In the genomic region with DNA sequence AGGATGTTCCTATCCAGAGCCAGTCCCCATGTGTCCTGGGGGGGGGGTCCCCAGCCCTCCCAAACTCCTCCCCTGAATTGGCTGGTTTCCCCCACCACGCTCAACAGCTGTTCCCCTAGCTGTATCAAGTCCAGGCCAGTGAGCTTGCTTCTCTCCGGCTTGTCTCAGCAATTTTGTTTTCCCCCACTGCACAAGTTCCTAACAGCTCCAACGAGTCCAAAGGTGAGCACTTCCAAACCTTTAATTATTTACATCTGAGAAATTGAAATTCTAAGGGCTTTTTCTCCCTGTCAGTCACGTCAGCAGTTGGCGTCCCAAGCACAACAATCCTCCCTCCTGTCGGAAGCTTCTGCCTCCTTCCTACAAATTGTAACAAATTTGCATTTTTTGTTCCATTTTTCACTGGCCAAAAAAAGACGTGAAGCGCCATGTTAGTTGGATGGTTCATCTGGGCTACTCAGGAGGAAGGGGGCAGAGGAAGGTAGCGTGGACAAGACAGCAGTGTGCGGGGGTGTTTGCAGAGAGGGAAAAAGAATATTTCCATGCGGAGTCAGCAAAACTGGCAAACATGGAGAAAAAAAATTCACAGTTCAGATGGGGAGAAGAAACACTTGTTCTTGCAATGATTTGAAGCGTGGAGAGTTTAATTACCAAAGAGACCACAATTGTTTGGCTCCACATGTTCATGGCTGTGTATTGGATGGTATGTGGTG, we compare ENCODE assay signal across 17 cellular contexts.
A peak's percentile ranks its signal among the peaks of the same experiment; 100 is the strongest.
DNase-seq lines count a peak whose midpoint lies in the region; ATAC-seq, FAIRE-seq and TF ChIP-seq lines count a peak whose summit lies in the region.
"Had no signal": no experiment of that assay in that cellular context is flagged by ENCODE, and none has a peak within 500 bp of the region (broad histone marks: within the 10 kb centered on the region; RNA-seq: fewer than 3 reads in every experiment).

No MANE protein-coding gene starts in this region.

- peaks cover 0 to 9% (median 0%) of the 10 kb centered on the region in 3 donors for H3K9me3 ChIP-seq in gastrocnemius medialis
- H3K9me3 ChIP-seq: SK-N-SH had no signal

- peak overlapping the region in 3 of 4 donors; percentile 16 to 69 (median 55) for H3K27ac ChIP-seq in gastrocnemius medialis

- H3K4me1 ChIP-seq in gastrocnemius medialis, result peaks cover 3 to 12% of the 10 kb centered on the region in 2 donors

- H3K36me3 Mint-ChIP-seq in WTC11, result peaks cover 4% of the 10 kb centered on the region; the same call in 1 of the 2 replicates
- H3K36me3 Mint-ChIP-seq: CD4-positive, CD25-positive, alpha-beta regulatory T cell had no signal

- H3K27me3 ChIP-seq in gastrocnemius medialis, result no peaks in the 10 kb centered on the region

- intact Hi-C loops in gastrocnemius medialis (cut with DNase I; ENCODE audit: low total_unique reads), result no loop called here

- peaks cover 4% of the 10 kb centered on the region for H3K27me3 Mint-ChIP-seq in WTC11 (ENCODE audit: low read depth)
- H3K27me3 Mint-ChIP-seq: CD4-positive, CD25-positive, alpha-beta regulatory T cell had no signal

- CTCF ChIA-PET in WTC11 (lab: Charles Lee), result interaction anchor here (1.0 to 2.3 kb wide), 2 partner anchors 93 to 139 kb away, joined by 5 to 7 read pairs; a partner anchor contains a TSS

- peaks cover 38% of the 10 kb centered on the region for H3K9me3 Mint-ChIP-seq in WTC11

- FAIRE-seq in RCC 7860 (lab: Jason Lieb, UNC), result no peak

- peak overlapping the region; percentile 32 for H3K4me3 Mint-ChIP-seq in WTC11
- H3K4me3 Mint-ChIP-seq: CD4-positive, CD25-positive, alpha-beta regulatory T cell; IgD-negative memory B cell had no signal

- TF ChIP-seq POLR2A in gastrocnemius medialis (IDR thresholded peaks at IDR 0.05), result no peak
- TF ChIP-seq POLR2A in erythroblast (IDR thresholded peaks at IDR 0.05; ENCODE audit: low read length), result no peak

- H3K27ac Mint-ChIP-seq in WTC11, result peak overlapping the region; percentile 71; the same call in 1 of the 2 replicates
- H3K27ac Mint-ChIP-seq: CD4-positive, CD25-positive, alpha-beta regulatory T cell; IgD-negative memory B cell had no signal

- in situ Hi-C loops in gastrocnemius medialis (cut with MboI; ENCODE audit: low sequenced_read_pairs in 4 of 4), result loop anchor here in 1 of 4 donors (25.0 kb wide), 1 partner anchor 106 kb away; no protein-coding TSS in a partner anchor

- no peaks in the 10 kb centered on the region for H3K36me3 ChIP-seq in gastrocnemius medialis

- ATAC-seq in WTC11 (no peak), left lobe of liver (peak; percentile 74), gastrocnemius medialis (no peak), GM18868 (IDR thresholded peaks at IDR 0.05; ENCODE audit: unreplicated experiment) (no peak)
- ATAC-seq: PC-3 had no signal

- H3K4me1 Mint-ChIP-seq in WTC11, result peaks cover 24% of the 10 kb centered on the region
- H3K4me1 Mint-ChIP-seq: CD4-positive, CD25-positive, alpha-beta regulatory T cell; IgD-negative memory B cell had no signal

- POLR2A ChIA-PET in WTC11 (lab: Charles Lee), result no interaction called here

- H3K4me3 ChIP-seq in gastrocnemius medialis, result no peak overlapping the region

- no peak for TF ChIP-seq CTCF in WTC11 (IDR thresholded peaks at IDR 0.05)
- no peak for TF ChIP-seq CTCF in gastrocnemius medialis (IDR thresholded peaks at IDR 0.05 in 4 of 5, conservative IDR thresholded peaks at IDR 0.05 in 1 of 5)

- DNase-seq in NCI-H2171 treated with DMSO at 0.1 percent for 48 hours (lab: John Stamatoyannopoulos, UW) (peak; percentile 16), NCI-H2171 (lab: John Stamatoyannopoulos, UW) (no peak), WTC11 (ENCODE audit: low spot score) (no peak), left lobe of liver (ENCODE audit: low spot score) (no peak), gastrocnemius medialis (no peak), erythroblast (lab: John Stamatoyannopoulos, UW) (no peak), RCC 7860 (ENCODE audit: low spot score) (no peak)
- DNase-seq: Calu3; CD4-positive, CD25-positive, alpha-beta regulatory T cell; GF-D8; NCI-H146; NCI-H2081 treated with DMSO at 0.1 percent for 48 hours; NCI-H345; PC-3; SK-N-SH had no signal

TF ChIP-seq in WTC11, 78 proteins besides CTCF, POLR2A, EP300 and RAD21:
- TF ChIP-seq, protein P1, sequence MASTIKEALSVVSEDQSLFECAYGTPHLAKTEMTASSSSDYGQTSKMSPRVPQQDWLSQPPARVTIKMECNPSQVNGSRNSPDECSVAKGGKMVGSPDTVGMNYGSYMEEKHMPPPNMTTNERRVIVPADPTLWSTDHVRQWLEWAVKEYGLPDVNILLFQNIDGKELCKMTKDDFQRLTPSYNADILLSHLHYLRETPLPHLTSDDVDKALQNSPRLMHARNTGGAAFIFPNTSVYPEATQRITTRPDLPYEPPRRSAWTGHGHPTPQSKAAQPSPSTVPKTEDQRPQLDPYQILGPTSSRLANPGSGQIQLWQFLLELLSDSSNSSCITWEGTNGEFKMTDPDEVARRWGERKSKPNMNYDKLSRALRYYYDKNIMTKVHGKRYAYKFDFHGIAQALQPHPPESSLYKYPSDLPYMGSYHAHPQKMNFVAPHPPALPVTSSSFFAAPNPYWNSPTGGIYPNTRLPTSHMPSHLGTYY (CRISPR knock-in tag; IDR thresholded peaks at IDR 0.05), result no peak
- TF ChIP-seq FOXP1 (CRISPR knock-in tag; IDR thresholded peaks at IDR 0.05; ENCODE audit: borderline replicate concordance) (no peak), TCF7 (CRISPR knock-in tag; IDR thresholded peaks at IDR 0.05; ENCODE audit: low read depth) (no peak), ZNF219 (CRISPR knock-in tag; IDR thresholded peaks at IDR 0.05; ENCODE audit: borderline replicate concordance) (no peak), GRHL2 (CRISPR knock-in tag; IDR thresholded peaks at IDR 0.05; ENCODE audit: insufficient replicate concordance, severe bottlenecking) (no peak), MXD4 (CRISPR knock-in tag; IDR thresholded peaks at IDR 0.05; ENCODE audit: borderline replicate concordance) (no peak), SP1 (CRISPR knock-in tag; conservative IDR thresholded peaks at IDR 0.05) (no peak)
- TF ChIP-seq, protein P2, sequence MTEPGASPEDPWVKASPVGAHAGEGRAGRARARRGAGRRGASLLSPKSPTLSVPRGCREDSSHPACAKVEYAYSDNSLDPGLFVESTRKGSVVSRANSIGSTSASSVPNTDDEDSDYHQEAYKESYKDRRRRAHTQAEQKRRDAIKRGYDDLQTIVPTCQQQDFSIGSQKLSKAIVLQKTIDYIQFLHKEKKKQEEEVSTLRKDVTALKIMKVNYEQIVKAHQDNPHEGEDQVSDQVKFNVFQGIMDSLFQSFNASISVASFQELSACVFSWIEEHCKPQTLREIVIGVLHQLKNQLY (CRISPR knock-in tag; IDR thresholded peaks at IDR 0.05), result no peak
- TF ChIP-seq, protein P3, sequence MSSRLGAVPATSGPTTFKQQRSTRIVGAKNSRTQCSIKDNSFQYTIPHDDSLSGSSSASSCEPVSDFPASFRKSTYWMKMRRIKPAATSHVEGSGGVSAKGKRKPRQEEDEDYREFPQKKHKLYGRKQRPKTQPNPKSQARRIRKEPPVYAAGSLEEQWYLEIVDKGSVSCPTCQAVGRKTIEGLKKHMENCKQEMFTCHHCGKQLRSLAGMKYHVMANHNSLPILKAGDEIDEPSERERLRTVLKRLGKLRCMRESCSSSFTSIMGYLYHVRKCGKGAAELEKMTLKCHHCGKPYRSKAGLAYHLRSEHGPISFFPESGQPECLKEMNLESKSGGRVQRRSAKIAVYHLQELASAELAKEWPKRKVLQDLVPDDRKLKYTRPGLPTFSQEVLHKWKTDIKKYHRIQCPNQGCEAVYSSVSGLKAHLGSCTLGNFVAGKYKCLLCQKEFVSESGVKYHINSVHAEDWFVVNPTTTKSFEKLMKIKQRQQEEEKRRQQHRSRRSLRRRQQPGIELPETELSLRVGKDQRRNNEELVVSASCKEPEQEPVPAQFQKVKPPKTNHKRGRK (CRISPR knock-in tag; IDR thresholded peaks at IDR 0.05; ENCODE audit: borderline replicate concordance), result no peak
- TF ChIP-seq, protein P4, sequence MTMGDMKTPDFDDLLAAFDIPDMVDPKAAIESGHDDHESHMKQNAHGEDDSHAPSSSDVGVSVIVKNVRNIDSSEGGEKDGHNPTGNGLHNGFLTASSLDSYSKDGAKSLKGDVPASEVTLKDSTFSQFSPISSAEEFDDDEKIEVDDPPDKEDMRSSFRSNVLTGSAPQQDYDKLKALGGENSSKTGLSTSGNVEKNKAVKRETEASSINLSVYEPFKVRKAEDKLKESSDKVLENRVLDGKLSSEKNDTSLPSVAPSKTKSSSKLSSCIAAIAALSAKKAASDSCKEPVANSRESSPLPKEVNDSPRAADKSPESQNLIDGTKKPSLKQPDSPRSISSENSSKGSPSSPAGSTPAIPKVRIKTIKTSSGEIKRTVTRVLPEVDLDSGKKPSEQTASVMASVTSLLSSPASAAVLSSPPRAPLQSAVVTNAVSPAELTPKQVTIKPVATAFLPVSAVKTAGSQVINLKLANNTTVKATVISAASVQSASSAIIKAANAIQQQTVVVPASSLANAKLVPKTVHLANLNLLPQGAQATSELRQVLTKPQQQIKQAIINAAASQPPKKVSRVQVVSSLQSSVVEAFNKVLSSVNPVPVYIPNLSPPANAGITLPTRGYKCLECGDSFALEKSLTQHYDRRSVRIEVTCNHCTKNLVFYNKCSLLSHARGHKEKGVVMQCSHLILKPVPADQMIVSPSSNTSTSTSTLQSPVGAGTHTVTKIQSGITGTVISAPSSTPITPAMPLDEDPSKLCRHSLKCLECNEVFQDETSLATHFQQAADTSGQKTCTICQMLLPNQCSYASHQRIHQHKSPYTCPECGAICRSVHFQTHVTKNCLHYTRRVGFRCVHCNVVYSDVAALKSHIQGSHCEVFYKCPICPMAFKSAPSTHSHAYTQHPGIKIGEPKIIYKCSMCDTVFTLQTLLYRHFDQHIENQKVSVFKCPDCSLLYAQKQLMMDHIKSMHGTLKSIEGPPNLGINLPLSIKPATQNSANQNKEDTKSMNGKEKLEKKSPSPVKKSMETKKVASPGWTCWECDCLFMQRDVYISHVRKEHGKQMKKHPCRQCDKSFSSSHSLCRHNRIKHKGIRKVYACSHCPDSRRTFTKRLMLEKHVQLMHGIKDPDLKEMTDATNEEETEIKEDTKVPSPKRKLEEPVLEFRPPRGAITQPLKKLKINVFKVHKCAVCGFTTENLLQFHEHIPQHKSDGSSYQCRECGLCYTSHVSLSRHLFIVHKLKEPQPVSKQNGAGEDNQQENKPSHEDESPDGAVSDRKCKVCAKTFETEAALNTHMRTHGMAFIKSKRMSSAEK (CRISPR knock-in tag; IDR thresholded peaks at IDR 0.05; ENCODE audit: borderline replicate concordance), result no peak
